ENCODE assay signal across 12 cellular contexts in genomic region chr21:44927259-44927586, GRCh38. TPM values are rescaled to one million over a fixed set of nuclear protein-coding genes. Genes with fewer than 3 reads are reported as not detected.
DNase-seq lines count a peak whose midpoint lies in the region; ATAC-seq and TF ChIP-seq lines count a peak whose summit lies in the region.
"Had no signal": no experiment of that assay in that cellular context is flagged by ENCODE, and none has a peak within 500 bp of the region (broad histone marks: within the 10 kb centered on the region; RNA-seq: fewer than 3 reads in every experiment).

No MANE protein-coding gene starts in this region.

- CTCF ChIA-PET in HEK293 (lab: Yijun Ruan, JAX), result interaction anchor here (0.5 to 1.7 kb wide), 7 partner anchors 8 to 426 kb away, joined by 3 to 10 read pairs (median 4); no protein-coding TSS in a partner anchor
- CTCF ChIA-PET in naive thymus-derived CD4-positive, alpha-beta T cell (lab: Charles Lee), result interaction anchor here (0.6 to 4.8 kb wide), 14 partner anchors 8 to 411 kb away, joined by 3 to 44 read pairs (median 4); no protein-coding TSS in a partner anchor

- H3K36me3 ChIP-seq in CD4-positive, CD25-positive, alpha-beta regulatory T cell (ENCODE audit: control insufficient read depth, insufficient read depth, low read length), result no peaks in the 10 kb centered on the region
- H3K36me3 ChIP-seq in HEK293 (ENCODE audit: control insufficient read depth in 2 of 2, insufficient read depth in 1 of 2, low read length in 2 of 2), result no peaks in the 10 kb centered on the region
- peaks cover 0 to 5% (median 0%) of the 10 kb centered on the region in 3 experiments for H3K36me3 ChIP-seq in naive thymus-derived CD4-positive, alpha-beta T cell (ENCODE audit: control insufficient read depth in 2 of 3, insufficient read depth in 3 of 3, low read length in 3 of 3)
- H3K36me3 ChIP-seq: HAP-1, SJCRH30, uterus had no signal

- H3K4me1 ChIP-seq in CD4-positive, CD25-positive, alpha-beta regulatory T cell (ENCODE audit: control insufficient read depth, insufficient read depth, low read length, poor library complexity, severe bottlenecking), result peaks cover 91% of the 10 kb centered on the region
- 0 out of 2 replicates have a peak, but pooled peaks cover 3% of the 10 kb centered on the region for H3K4me1 ChIP-seq in HEK293 (ENCODE audit: control insufficient read depth, insufficient read depth, low read length)
- peaks cover 52 to 66% of the 10 kb centered on the region in 2 donors for H3K4me1 ChIP-seq in naive thymus-derived CD4-positive, alpha-beta T cell (ENCODE audit: control insufficient read depth in 2 of 2, insufficient read depth in 2 of 2, low read length in 2 of 2)
- H3K4me1 ChIP-seq: HAP-1 had no signal

- peak overlapping the region; percentile 91 to 100 (median 94) for H3K4me3 Mint-ChIP-seq in CD4-positive, CD25-positive, alpha-beta regulatory T cell
- H3K4me3 Mint-ChIP-seq in activated naive CD8-positive, alpha-beta T cell treated with anti-CD3 and anti-CD28 coated beads, Interleukin-2, amount 50 U/mL, for 24 hours, result peak overlapping the region; percentile 100
- peak overlapping the region; percentile 86 to 97 (median 94) for H3K4me3 Mint-ChIP-seq in naive thymus-derived CD4-positive, alpha-beta T cell

- TF ChIP-seq POLR2A in lower leg skin (IDR thresholded peaks at IDR 0.05), result no peak

- H3K27me3 ChIP-seq in CD4-positive, CD25-positive, alpha-beta regulatory T cell (ENCODE audit: control insufficient read depth, insufficient read depth, low read length), result no peaks in the 10 kb centered on the region
- no peaks in the 10 kb centered on the region for H3K27me3 ChIP-seq in naive thymus-derived CD4-positive, alpha-beta T cell (ENCODE audit: control insufficient read depth in 2 of 2, insufficient read depth in 2 of 2, low read length in 2 of 2)
- H3K27me3 ChIP-seq: SJCRH30 had no signal

- H3K9me3 ChIP-seq in CD4-positive, CD25-positive, alpha-beta regulatory T cell (ENCODE audit: control insufficient read depth in 2 of 2, low read length in 2 of 2), result no peaks in the 10 kb centered on the region
- H3K9me3 ChIP-seq in HEK293 (ENCODE audit: control insufficient read depth, insufficient read depth, low read depth, low read length), result no peaks in the 10 kb centered on the region
- H3K9me3 ChIP-seq in naive thymus-derived CD4-positive, alpha-beta T cell (ENCODE audit: control insufficient read depth in 2 of 3, low read length in 3 of 3), result no peaks in the 10 kb centered on the region
- H3K9me3 ChIP-seq: HAP-1, SJCRH30, uterus had no signal

- peak overlapping the region; percentile 54 for H3K4me3 ChIP-seq in CD4-positive, CD25-positive, alpha-beta regulatory T cell (ENCODE audit: low read depth, low read length)
- no peak overlapping the region for H3K4me3 ChIP-seq in HEK293 (ENCODE audit: low read depth, low read length)
- peak overlapping the region; percentile 100 for H3K4me3 ChIP-seq in naive thymus-derived CD4-positive, alpha-beta T cell (ENCODE audit: low read length)
- H3K4me3 ChIP-seq in lower leg skin (ENCODE audit: low read depth, poor library complexity, severe bottlenecking), result no peak overlapping the region
- H3K4me3 ChIP-seq: HAP-1, uterus had no signal

- H3K36me3 Mint-ChIP-seq in CD4-positive, CD25-positive, alpha-beta regulatory T cell, result no peaks in the 10 kb centered on the region
- peaks cover 4% of the 10 kb centered on the region for H3K36me3 Mint-ChIP-seq in activated naive CD8-positive, alpha-beta T cell treated with anti-CD3 and anti-CD28 coated beads, Interleukin-2, amount 50 U/mL, for 24 hours (ENCODE audit: low read depth)
- H3K36me3 Mint-ChIP-seq in naive thymus-derived CD4-positive, alpha-beta T cell, result peaks cover 0 to 20% (median 0%) of the 10 kb centered on the region in 5 donors

- H3K27ac Mint-ChIP-seq in CD4-positive, CD25-positive, alpha-beta regulatory T cell, result peak overlapping the region; percentile 96 to 99 (median 97)
- H3K27ac Mint-ChIP-seq in activated naive CD8-positive, alpha-beta T cell treated with anti-CD3 and anti-CD28 coated beads, Interleukin-2, amount 50 U/mL, for 24 hours, result peak overlapping the region; percentile 97
- H3K27ac Mint-ChIP-seq in naive thymus-derived CD4-positive, alpha-beta T cell, result peak overlapping the region; percentile 86 to 98 (median 95)

- H3K27me3 Mint-ChIP-seq in CD4-positive, CD25-positive, alpha-beta regulatory T cell, result no peaks in the 10 kb centered on the region
- no peaks in the 10 kb centered on the region for H3K27me3 Mint-ChIP-seq in activated naive CD8-positive, alpha-beta T cell treated with anti-CD3 and anti-CD28 coated beads, Interleukin-2, amount 50 U/mL, for 24 hours
- H3K27me3 Mint-ChIP-seq in naive thymus-derived CD4-positive, alpha-beta T cell, result no peaks in the 10 kb centered on the region

- WGBS in lower leg skin, 2 donors, result 13 to 20% methylated on average over 4 of the region's 4 CpGs

- peaks cover 0 to 4% (median 0%) of the 10 kb centered on the region in 7 donors for H3K9me3 Mint-ChIP-seq in CD4-positive, CD25-positive, alpha-beta regulatory T cell
- no peaks in the 10 kb centered on the region for H3K9me3 Mint-ChIP-seq in activated naive CD8-positive, alpha-beta T cell treated with anti-CD3 and anti-CD28 coated beads, Interleukin-2, amount 50 U/mL, for 24 hours
- H3K9me3 Mint-ChIP-seq in naive thymus-derived CD4-positive, alpha-beta T cell, result peaks cover 0 to 5% (median 0%) of the 10 kb centered on the region in 11 donors

- no peak for DNase-seq in CD4-positive, CD25-positive, alpha-beta regulatory T cell
- DNase-seq in activated naive CD8-positive, alpha-beta T cell treated with anti-CD3 and anti-CD28 coated beads, Interleukin-2, amount 50 U/mL, for 24 hours, result no peak
- no peak for DNase-seq in naive thymus-derived CD4-positive, alpha-beta T cell
- no peak for DNase-seq in left lobe of liver (ENCODE audit: low spot score)
- DNase-seq in lower leg skin (ENCODE audit: low spot score in 2 of 2), result no peak
- DNase-seq in NCI-H69 (lab: John Stamatoyannopoulos, UW), result no peak
- DNase-seq: COR-L47, uterus had no signal

- POLR2A ChIA-PET in HEK293 (lab: Yijun Ruan, JAX), result interaction anchor here (0.7 to 1.6 kb wide), 4 partner anchors 11 to 123 kb away, joined by 3 to 8 read pairs (median 6); partner anchors contain the start of gene PTTG1IP
- POLR2A ChIA-PET in naive thymus-derived CD4-positive, alpha-beta T cell (lab: Charles Lee), result interaction anchor here (1.0 to 12.9 kb wide), 13 partner anchors 8 to 270 kb away, joined by 3 to 569 read pairs (median 7); partner anchors contain the start of genes ITGB2, KRTAP12-3, PTTG1IP and SLX9

- H3K4me1 Mint-ChIP-seq in CD4-positive, CD25-positive, alpha-beta regulatory T cell, result peaks cover 23 to 88% (median 59%) of the 10 kb centered on the region in 4 donors
- H3K4me1 Mint-ChIP-seq in activated naive CD8-positive, alpha-beta T cell treated with anti-CD3 and anti-CD28 coated beads, Interleukin-2, amount 50 U/mL, for 24 hours, result peaks cover 88% of the 10 kb centered on the region
- H3K4me1 Mint-ChIP-seq in naive thymus-derived CD4-positive, alpha-beta T cell, result peaks cover 65 to 87% (median 81%) of the 10 kb centered on the region in 7 donors

- no peak for TF ChIP-seq CTCF in HEK293 (tag by site-specific recombination; IDR thresholded peaks at IDR 0.05)
- no peak for TF ChIP-seq CTCF in lower leg skin (IDR thresholded peaks at IDR 0.05)

- intact Hi-C loops in naive thymus-derived CD4-positive, alpha-beta T cell (cut with micrococcal nuclease), result loop anchor here (1.0 to 10.0 kb wide), 12 partner anchors 12 to 1062 kb away; partner anchors contain the start of genes AGPAT3 (in 1 of the 2), KRTAP12-3 (in 1 of the 2) and PTTG1IP (in 1 of the 2)
- intact Hi-C loops in lower leg skin (cut with DNase I; ENCODE audit: low total_unique reads), result no loop called here

- peak overlapping the region; percentile 82 for H3K27ac ChIP-seq in CD4-positive, CD25-positive, alpha-beta regulatory T cell (ENCODE audit: insufficient read depth, low read length, poor library complexity, severe bottlenecking)
- H3K27ac ChIP-seq in HEK293 (ENCODE audit: extremely low read depth, low read depth, low read length), result no peak overlapping the region
- H3K27ac ChIP-seq in naive thymus-derived CD4-positive, alpha-beta T cell (ENCODE audit: low read depth, low read length), result peak overlapping the region; percentile 79
- H3K27ac ChIP-seq: uterus had no signal

- ATAC-seq in CD4-positive, CD25-positive, alpha-beta regulatory T cell (ENCODE audit: low read depth in 2 of 2), result no peak
- peak; percentile 8 for ATAC-seq in activated naive CD8-positive, alpha-beta T cell treated with anti-CD3 and anti-CD28 coated beads, Interleukin-2, amount 50 U/mL, for 24 hours
- ATAC-seq in naive thymus-derived CD4-positive, alpha-beta T cell, result no peak
- ATAC-seq in left lobe of liver, result no peak
- ATAC-seq in GM18519 (IDR thresholded peaks at IDR 0.05; ENCODE audit: low FRiP score, unreplicated experiment), result no peak

TF ChIP-seq in HEK293, 187 proteins besides CTCF, POLR2A, EP300 and RAD21 (continues in another document):
- 0 out of 2 replicates have a peak, but pooled peaks have one; percentile 18 for TF ChIP-seq ZIC2 (tag by site-specific recombination; IDR thresholded peaks at IDR 0.05)
- TF ChIP-seq ZEB2 (tag by site-specific recombination; IDR thresholded peaks at IDR 0.05), result no peak

RNA-seq across cellular contexts. Expression of gene ITGB2, which starts 6.5 kb away (rescaled TPM):
- 411 TPM for total RNA-seq in CD4-positive, CD25-positive, alpha-beta regulatory T cell
- 100 to 1,000 TPM; 415 to 519 (median 446) TPM for polyA plus RNA-seq in CD4-positive, CD25-positive, alpha-beta regulatory T cell
- total RNA-seq in naive thymus-derived CD4-positive, alpha-beta T cell, result 100 to 1,000 TPM; 280 to 877 (median 371) TPM
- 100 to 1,000 TPM; 459 to 768 TPM for polyA plus RNA-seq in naive thymus-derived CD4-positive, alpha-beta T cell
- 13.6 TPM for total RNA-seq in left lobe of liver
- total RNA-seq in lower leg skin, result 10 to 100 TPM; 18.4 to 40.7 (median 20.4) TPM

RNA-seq across cellular contexts. Expression of gene SLX9, which starts 12.6 kb away (rescaled TPM):
- 21.8 TPM for total RNA-seq in CD4-positive, CD25-positive, alpha-beta regulatory T cell
- polyA plus RNA-seq in CD4-positive, CD25-positive, alpha-beta regulatory T cell, result 10 to 100 TPM in 3 of 4 donors, 1 to 10 TPM in 1; 7.6 to 12.0 (median 10.0) TPM
- total RNA-seq in naive thymus-derived CD4-positive, alpha-beta T cell, result 10 to 100 TPM; 17.8 to 46.4 (median 20.6) TPM
- polyA plus RNA-seq in naive thymus-derived CD4-positive, alpha-beta T cell, result 10 to 100 TPM; 13.2 to 14.9 TPM
- total RNA-seq in left lobe of liver (19.1 TPM), lower leg skin (10 to 100 TPM; 19.0 to 36.4 (median 31.6) TPM)

RNA-seq across cellular contexts. Expression of gene PTTG1IP, which starts 53.7 kb away (rescaled TPM):
- 98.3 TPM for total RNA-seq in CD4-positive, CD25-positive, alpha-beta regulatory T cell
- 100 to 1,000 TPM in 1 of 4 donors, 10 to 100 TPM in 3; 78.5 to 100 (median 95.1) TPM for polyA plus RNA-seq in CD4-positive, CD25-positive, alpha-beta regulatory T cell
- total RNA-seq in naive thymus-derived CD4-positive, alpha-beta T cell, result 100 to 1,000 TPM in 2 of 5 experiments, 10 to 100 TPM in 3; 83.8 to 122 (median 95.6) TPM
- polyA plus RNA-seq in naive thymus-derived CD4-positive, alpha-beta T cell, result 10 to 100 TPM; 60.9 to 79.8 TPM
- total RNA-seq in left lobe of liver, result 73.9 TPM
- total RNA-seq in lower leg skin, result 100 to 1,000 TPM; 110 to 193 (median 133) TPM

Comparison
In these comparisons a context has a peak if more than half of its experiments do, and no peak if none do; other contexts are left out.
1. H3K4me3 ChIP-seq: peak in CD4-positive, CD25-positive, alpha-beta regulatory T cell (single experiment) and naive thymus-derived CD4-positive, alpha-beta T cell (single experiment); none in HEK293 (single experiment) and lower leg skin (single experiment).
2. Peak in every context shown above with its lines, with median percentiles within 50 percentile points of each other: H3K27ac Mint-ChIP-seq and H3K4me3 Mint-ChIP-seq.